7 cellular contexts compared by ENCODE assay signal in genomic region chr17:5437721-5438317, GRCh38. TPM values are rescaled to one million over a fixed set of nuclear protein-coding genes. Genes with fewer than 3 reads are reported as not detected.
A peak's percentile ranks its signal among the peaks of the same experiment; 100 is the strongest.
DNase-seq lines count a peak whose midpoint lies in the region; ATAC-seq and TF ChIP-seq lines count a peak whose summit lies in the region.

No MANE protein-coding gene starts in this region.

- H3K4me3 ChIP-seq in HFF-Myc (replicated peaks; ENCODE audit: low read depth, low read length) (peak overlapping the region; percentile 61), right cardiac atrium (ENCODE audit: low read length) (peak overlapping the region; percentile 87)

- no peak for ATAC-seq in right cardiac atrium
- no peak for ATAC-seq in stimulated activated memory B cell treated with anti-CD40 and anti-IgM and Interleukin-4, amounts not matched to agents 10 μg/mL and 1 μg/mL and 100 μg/mL, for 72 hours
- ATAC-seq in GM19463 (IDR thresholded peaks at IDR 0.05; ENCODE audit: unreplicated experiment) = no peak

- POLR2A ChIA-PET in activated CD4-positive, alpha-beta memory T cell treated with anti-CD3 and anti-CD28 coated beads for 36 hours (lab: Charles Lee) = interaction anchor here (1.5 to 4.8 kb wide), 2 partner anchors 19 to 31 kb away, joined by 6 to 30 read pairs; partner anchors contain the start of genes DHX33, NUP88 and RPAIN

- CTCF ChIA-PET in activated CD4-positive, alpha-beta memory T cell treated with anti-CD3 and anti-CD28 coated beads for 36 hours (lab: Charles Lee) = interaction anchor here (1.0 to 2.4 kb wide), 5 partner anchors 19 to 68 kb away, joined by 3 to 26 read pairs (median 10); partner anchors contain the start of genes NUP88 and RPAIN

- H3K27ac ChIP-seq in right cardiac atrium (ENCODE audit: low read length) = no peak overlapping the region

- H3K36me3 Mint-ChIP-seq in activated CD4-positive, alpha-beta memory T cell treated with anti-CD3 and anti-CD28 coated beads for 36 hours = peaks cover 48% of the 10 kb centered on the region
- peaks cover 24% of the 10 kb centered on the region for H3K36me3 Mint-ChIP-seq in stimulated activated memory B cell treated with anti-CD40 and anti-IgM and Interleukin-4, amounts not matched to agents 10 μg/mL and 1 μg/mL and 100 μg/mL, for 72 hours

- H3K27me3 ChIP-seq in right cardiac atrium (ENCODE audit: control insufficient read depth, insufficient read depth) = no peaks in the 10 kb centered on the region

- H3K4me3 Mint-ChIP-seq in activated CD4-positive, alpha-beta memory T cell treated with anti-CD3 and anti-CD28 coated beads for 36 hours = peak overlapping the region; percentile 82
- peak overlapping the region; percentile 79 for H3K4me3 Mint-ChIP-seq in stimulated activated memory B cell treated with anti-CD40 and anti-IgM and Interleukin-4, amounts not matched to agents 10 μg/mL and 1 μg/mL and 100 μg/mL, for 72 hours

- no peaks in the 10 kb centered on the region for H3K4me1 ChIP-seq in right cardiac atrium (ENCODE audit: control insufficient read depth, insufficient read depth, low read length)

- DNase-seq in HFF-Myc (ENCODE audit: extremely low read depth, low read depth) (no peak), right cardiac atrium (no peak), NCI-H1105 (lab: John Stamatoyannopoulos, UW) (no peak)
- no peak for DNase-seq in activated CD4-positive, alpha-beta memory T cell treated with anti-CD3 and anti-CD28 coated beads for 36 hours
- DNase-seq in stimulated activated CD4-positive, alpha-beta T cell treated with anti-CD3 and anti-CD28 coated beads, Interleukin-12 subunit alpha, Interleukin-12 subunit beta, amount 100 ng/mL, for 4 hours = no peak

- no peak for TF ChIP-seq CTCF in HFF-Myc (IDR thresholded peaks at IDR 0.05; ENCODE audit: low read depth, low read length, missing control alignments)

- H3K4me1 Mint-ChIP-seq in activated CD4-positive, alpha-beta memory T cell treated with anti-CD3 and anti-CD28 coated beads for 36 hours (ENCODE audit: low read depth) = peaks cover 43% of the 10 kb centered on the region
- H3K4me1 Mint-ChIP-seq in stimulated activated memory B cell treated with anti-CD40 and anti-IgM and Interleukin-4, amounts not matched to agents 10 μg/mL and 1 μg/mL and 100 μg/mL, for 72 hours = peaks cover 41% of the 10 kb centered on the region

- intact Hi-C loops in activated CD4-positive, alpha-beta memory T cell treated with anti-CD3 and anti-CD28 coated beads for 36 hours (cut with micrococcal nuclease) = loop anchor here (5.0 kb wide), 2 partner anchors 49 to 241 kb away; partner anchors contain the start of genes DERL2 and MIS12
- intact Hi-C loops in right cardiac atrium (cut with DNase I) = loop anchor here in 1 of 4 donors (10.0 kb wide), 1 partner anchor 183 kb away; no protein-coding TSS in a partner anchor

- no peaks in the 10 kb centered on the region for H3K27me3 Mint-ChIP-seq in activated CD4-positive, alpha-beta memory T cell treated with anti-CD3 and anti-CD28 coated beads for 36 hours
- no peaks in the 10 kb centered on the region for H3K27me3 Mint-ChIP-seq in stimulated activated memory B cell treated with anti-CD40 and anti-IgM and Interleukin-4, amounts not matched to agents 10 μg/mL and 1 μg/mL and 100 μg/mL, for 72 hours

- H3K9me3 ChIP-seq in right cardiac atrium (ENCODE audit: control insufficient read depth, low read length) = no peaks in the 10 kb centered on the region

- H3K9me3 Mint-ChIP-seq in activated CD4-positive, alpha-beta memory T cell treated with anti-CD3 and anti-CD28 coated beads for 36 hours = no peaks in the 10 kb centered on the region
- H3K9me3 Mint-ChIP-seq in stimulated activated memory B cell treated with anti-CD40 and anti-IgM and Interleukin-4, amounts not matched to agents 10 μg/mL and 1 μg/mL and 100 μg/mL, for 72 hours = no peaks in the 10 kb centered on the region

- WGBS in right cardiac atrium = 58% methylated on average over 5 of the region's 5 CpGs

- H3K27ac Mint-ChIP-seq in activated CD4-positive, alpha-beta memory T cell treated with anti-CD3 and anti-CD28 coated beads for 36 hours = peak overlapping the region; percentile 79
- H3K27ac Mint-ChIP-seq in stimulated activated memory B cell treated with anti-CD40 and anti-IgM and Interleukin-4, amounts not matched to agents 10 μg/mL and 1 μg/mL and 100 μg/mL, for 72 hours = peak overlapping the region; percentile 92

RNA-seq across cellular contexts. Expression of gene C1QBP, which starts 1.1 kb away (rescaled TPM):
- 100 to 1,000 TPM; 342 TPM for total RNA-seq in activated CD4-positive, alpha-beta memory T cell treated with anti-CD3 and anti-CD28 coated beads for 36 hours
- 100 to 1,000 TPM in 1 of 4 donors, 10 to 100 TPM in 3; 86.7 to 101 (median 93.8) TPM for total RNA-seq in right cardiac atrium
- 143 TPM for polyA plus RNA-seq in right cardiac atrium

RNA-seq across cellular contexts. Expression of gene RPAIN, which starts 17.8 kb away (rescaled TPM):
- 10 to 100 TPM; 51.7 to 53.4 TPM for total RNA-seq in activated CD4-positive, alpha-beta memory T cell treated with anti-CD3 and anti-CD28 coated beads for 36 hours
- 10 to 100 TPM; 28.3 to 31.4 (median 28.7) TPM for total RNA-seq in right cardiac atrium
- 46.7 TPM for polyA plus RNA-seq in right cardiac atrium

RNA-seq across cellular contexts. Expression of gene NUP88, which starts 18.4 kb away (rescaled TPM):
- 100 to 1,000 TPM; 110 to 113 TPM for total RNA-seq in activated CD4-positive, alpha-beta memory T cell treated with anti-CD3 and anti-CD28 coated beads for 36 hours
- 10 to 100 TPM; 28.5 to 42.1 (median 33.8) TPM for total RNA-seq in right cardiac atrium
- polyA plus RNA-seq in right cardiac atrium = 38.5 TPM

RNA-seq across cellular contexts. Expression of gene DHX33, which starts 31.0 kb away (rescaled TPM):
- 10 to 100 TPM; 21.8 to 21.9 TPM for total RNA-seq in activated CD4-positive, alpha-beta memory T cell treated with anti-CD3 and anti-CD28 coated beads for 36 hours
- 1 to 10 TPM; 5.1 to 8.5 (median 6.1) TPM for total RNA-seq in right cardiac atrium
- 2.7 TPM for polyA plus RNA-seq in right cardiac atrium

RNA-seq across cellular contexts. Expression of gene DERL2, which starts 48.2 kb away (rescaled TPM):
- 10 to 100 TPM; 54.8 to 57.8 TPM for total RNA-seq in activated CD4-positive, alpha-beta memory T cell treated with anti-CD3 and anti-CD28 coated beads for 36 hours
- total RNA-seq in right cardiac atrium = 10 to 100 TPM; 26.0 to 38.3 (median 34.9) TPM
- 43.0 TPM for polyA plus RNA-seq in right cardiac atrium
